ENCODE assay signal across 15 cellular contexts in genomic region chr6:47697925-47698324, GRCh38. TPM values are rescaled to one million over a fixed set of nuclear protein-coding genes. Genes with fewer than 3 reads are reported as not detected.
"Had no signal": no experiment of that assay in that cellular context is flagged by ENCODE, and none has a peak within 500 bp of the region (broad histone marks: within the 10 kb centered on the region; RNA-seq: fewer than 3 reads in every experiment).

No MANE protein-coding gene starts in this region.

- H3K4me1 ChIP-seq: colonic mucosa, upper lobe of left lung had no signal

- H3K9me3 ChIP-seq: colonic mucosa, upper lobe of left lung had no signal

- H3K36me3 Mint-ChIP-seq: activated CD4-positive, alpha-beta memory T cell treated with anti-CD3 and anti-CD28 coated beads for 36 hours; activated naive CD4-positive, alpha-beta T cell treated with anti-CD3 and anti-CD28 coated beads, Interleukin-2, amount 10 ng/mL, durations not matched to agents 7 days and 5 days; natural killer cell had no signal

- H3K9me3 Mint-ChIP-seq: activated CD4-positive, alpha-beta memory T cell treated with anti-CD3 and anti-CD28 coated beads for 36 hours; activated T-cell treated with anti-CD3 and anti-CD28 coated beads, Interleukin-2, amount 50 U/mL, for 24 hours; natural killer cell; stimulated activated naive CD8-positive, alpha-beta T cell treated with anti-CD3 and anti-CD28 coated beads, Interleukin-15, Interleukin-2, amounts not matched to agents 100 ng/mL and 50 ng/mL, for 24 hours; T-helper 1 cell treated with Interleukin-12 subunit alpha and Interleukin-12 subunit beta and Interleukin-4 antibody, amounts not matched to agents 30 μg/mL and 1 μg/mL, for 36 hours had no signal

- H3K4me1 Mint-ChIP-seq: activated CD4-positive, alpha-beta T cell treated with anti-CD3 and anti-CD28 coated beads for 36 hours; natural killer cell had no signal

- H3K4me3 Mint-ChIP-seq: activated CD4-positive, alpha-beta memory T cell treated with anti-CD3 and anti-CD28 coated beads for 36 hours; activated CD4-positive, alpha-beta T cell treated with anti-CD3 and anti-CD28 coated beads for 36 hours; activated naive CD4-positive, alpha-beta T cell treated with anti-CD3 and anti-CD28 coated beads, Interleukin-2, amount 10 ng/mL, durations not matched to agents 7 days and 5 days; activated T-cell treated with anti-CD3 and anti-CD28 coated beads, Interleukin-2, amount 50 U/mL, for 24 hours; natural killer cell; stimulated activated naive CD8-positive, alpha-beta T cell treated with anti-CD3 and anti-CD28 coated beads, Interleukin-15, Interleukin-2, amounts not matched to agents 100 ng/mL and 50 ng/mL, for 24 hours; T-helper 1 cell treated with Interleukin-12 subunit alpha and Interleukin-12 subunit beta and Interleukin-4 antibody, amounts not matched to agents 30 μg/mL and 1 μg/mL, for 36 hours had no signal

- H3K36me3 ChIP-seq: colonic mucosa, upper lobe of left lung had no signal

- H3K27ac Mint-ChIP-seq: activated CD4-positive, alpha-beta memory T cell treated with anti-CD3 and anti-CD28 coated beads for 36 hours; activated CD4-positive, alpha-beta T cell treated with anti-CD3 and anti-CD28 coated beads for 36 hours; activated naive CD4-positive, alpha-beta T cell treated with anti-CD3 and anti-CD28 coated beads, Interleukin-2, amount 10 ng/mL, durations not matched to agents 7 days and 5 days; activated T-cell treated with anti-CD3 and anti-CD28 coated beads, Interleukin-2, amount 50 U/mL, for 24 hours; natural killer cell; stimulated activated naive CD8-positive, alpha-beta T cell treated with anti-CD3 and anti-CD28 coated beads, Interleukin-15, Interleukin-2, amounts not matched to agents 100 ng/mL and 50 ng/mL, for 24 hours; T-helper 1 cell treated with Interleukin-12 subunit alpha and Interleukin-12 subunit beta and Interleukin-4 antibody, amounts not matched to agents 30 μg/mL and 1 μg/mL, for 36 hours had no signal

- H3K27me3 ChIP-seq: colonic mucosa, upper lobe of left lung had no signal

- H3K27me3 Mint-ChIP-seq: activated T-cell treated with anti-CD3 and anti-CD28 coated beads, Interleukin-2, amount 50 U/mL, for 24 hours had no signal

- H3K4me3 ChIP-seq: colonic mucosa, upper lobe of left lung had no signal

- ATAC-seq: natural killer cell had no signal

- DNase-seq: activated naive CD4-positive, alpha-beta T cell treated with anti-CD3 and anti-CD28 coated beads, Interleukin-2, amount 10 ng/mL, durations not matched to agents 7 days and 5 days; activated T-cell treated with anti-CD3 and anti-CD28 coated beads, Interleukin-2, amount 50 U/mL, for 24 hours; central memory CD4-positive, alpha-beta T cell; effector CD4-positive, alpha-beta T cell; natural killer cell; posterior cingulate gyrus; right cardiac atrium; upper lobe of left lung had no signal

- H3K27ac ChIP-seq: upper lobe of left lung had no signal

RNA-seq across cellular contexts. Expression of gene ADGRF4, which starts 0.5 kb away (rescaled TPM):
- total RNA-seq: activated CD4-positive, alpha-beta memory T cell treated with anti-CD3 and anti-CD28 coated beads for 36 hours; activated CD4-positive, alpha-beta T cell treated with anti-CD3 and anti-CD28 coated beads for 36 hours; lung microvascular endothelial cell; natural killer cell; temporal lobe had no signal
